In genomic region chr4:19309365-19309764, GRCh38 we compare ENCODE assay signal across 13 cellular contexts.
DNase-seq lines count a peak whose midpoint lies in the region; ATAC-seq, FAIRE-seq and TF ChIP-seq lines count a peak whose summit lies in the region.
"Had no signal": no experiment of that assay in that cellular context is flagged by ENCODE, and none has a peak within 500 bp of the region (broad histone marks: within the 10 kb centered on the region; RNA-seq: fewer than 3 reads in every experiment).

No MANE protein-coding gene starts in this region.

- POLR2A ChIA-PET in CD8-positive, alpha-beta T cell (lab: Charles Lee), result no interaction called here

- no peak overlapping the region for H3K27ac ChIP-seq in OCI-LY1 (ENCODE audit: low read depth, low read length, poor library complexity, severe bottlenecking)
- no peak overlapping the region for H3K27ac ChIP-seq in small intestine (ENCODE audit: low read depth in 1 of 2, low read length in 1 of 2)
- H3K27ac ChIP-seq in CD8-positive, alpha-beta T cell (ENCODE audit: low read depth, low read length), result no peak overlapping the region
- H3K27ac ChIP-seq: SJCRH30, thoracic aorta had no signal

- no peak for ATAC-seq in CD8-positive, alpha-beta T cell
- ATAC-seq: K562 had no signal

- no peaks in the 10 kb centered on the region for H3K9me2 ChIP-seq in OCI-LY1 (ENCODE audit: low read depth, low read length)

- H3F3A ChIP-seq in OCI-LY1 (ENCODE audit: insufficient read depth, low read length), result no peaks in the 10 kb centered on the region

- CTCF ChIA-PET in Calu3 (lab: Charles Lee), result interaction anchor here (0.6 kb wide), 1 partner anchor 939 kb away, joined by 3 read pairs; no protein-coding TSS in a partner anchor
- CTCF ChIA-PET in CD8-positive, alpha-beta T cell (lab: Charles Lee), result no interaction called here

- H3K4me1 Mint-ChIP-seq in Calu3 (ENCODE audit: low read depth, unreplicated experiment), result no peaks in the 10 kb centered on the region
- no peaks in the 10 kb centered on the region for H3K4me1 Mint-ChIP-seq in CD8-positive, alpha-beta T cell (ENCODE audit: low read depth)
- H3K4me1 Mint-ChIP-seq: CD14-positive monocyte had no signal

- H2AFZ ChIP-seq in OCI-LY1 (ENCODE audit: low read length), result no peak overlapping the region

- H3K4me3 ChIP-seq in OCI-LY1 (ENCODE audit: low read depth, low read length, poor library complexity, severe bottlenecking) (no peak overlapping the region), epithelial cell of proximal tubule (ENCODE audit: low read depth, low read length) (no peak overlapping the region), small intestine (ENCODE audit: low read depth in 1 of 2, low read length in 2 of 2) (no peak overlapping the region)
- H3K4me3 ChIP-seq in CD8-positive, alpha-beta T cell (ENCODE audit: low read depth, low read length), result no peak overlapping the region
- H3K4me3 ChIP-seq: K562, SJCRH30, thoracic aorta had no signal

- H3K79me2 ChIP-seq in OCI-LY1 (ENCODE audit: insufficient read depth, low read length), result no peaks in the 10 kb centered on the region

- WGBS in small intestine, 3 donors, result 54 to 84% (median 67%) methylated on average over 2 of the region's 2 CpGs

- DNase-seq in NCI-H446 treated with DMSO at 0.1 percent for 48 hours (lab: John Stamatoyannopoulos, UW) (peak; percentile 2), NCI-H446 (lab: John Stamatoyannopoulos, UW) (no peak), epithelial cell of proximal tubule (ENCODE audit: low read depth) (peak; percentile 12), renal cortical epithelial cell (ENCODE audit: low read depth) (peak; percentile 67), small intestine (no peak), Calu3 (no peak)
- DNase-seq in CD8-positive, alpha-beta T cell, result no peak

- H3K9me3 ChIP-seq in OCI-LY1 (ENCODE audit: low read length) (no peaks in the 10 kb centered on the region), small intestine (ENCODE audit: control insufficient read depth, low read depth) (no peaks in the 10 kb centered on the region)
- H3K9me3 ChIP-seq in CD8-positive, alpha-beta T cell (ENCODE audit: low read length), result no peaks in the 10 kb centered on the region
- H3K9me3 ChIP-seq: SJCRH30, thoracic aorta had no signal

- intact Hi-C loops in Calu3 (cut with micrococcal nuclease; ENCODE audit: unreplicated experiment), result loop anchor here (2.0 kb wide), 1 partner anchor 939 kb away; no protein-coding TSS in a partner anchor
- intact Hi-C loops in CD8-positive, alpha-beta T cell (cut with DNase I, micrococcal nuclease), result no loop called here

- peaks cover 7% of the 10 kb centered on the region for H3K9me3 Mint-ChIP-seq in Calu3 (ENCODE audit: low read depth, unreplicated experiment)
- H3K9me3 Mint-ChIP-seq in CD8-positive, alpha-beta T cell, result peaks cover 9% of the 10 kb centered on the region

- no peak overlapping the region for H3K4me2 ChIP-seq in OCI-LY1 (ENCODE audit: low read length)

- BruUV-seq in Calu3 (replicated peaks; lab: Mats Ljungman, UMichigan), result no TSS peak

- H3K27me3 ChIP-seq in OCI-LY1 (ENCODE audit: insufficient read depth, low read length) (no peaks in the 10 kb centered on the region), small intestine (ENCODE audit: control insufficient read depth in 2 of 2, insufficient read depth in 2 of 2, low read length in 2 of 2) (no peaks in the 10 kb centered on the region)
- H3K27me3 ChIP-seq in CD8-positive, alpha-beta T cell (ENCODE audit: insufficient read depth, low read length), result no peaks in the 10 kb centered on the region
- H3K27me3 ChIP-seq: SJCRH30 had no signal

- no peaks in the 10 kb centered on the region for H3K36me3 Mint-ChIP-seq in Calu3 (ENCODE audit: insufficient read depth, unreplicated experiment)
- no peaks in the 10 kb centered on the region for H3K36me3 Mint-ChIP-seq in CD8-positive, alpha-beta T cell
- H3K36me3 Mint-ChIP-seq: CD14-positive monocyte had no signal

- H3K9ac ChIP-seq in OCI-LY1 (ENCODE audit: low read length), result no peak overlapping the region

- H3K27ac Mint-ChIP-seq in Calu3 (ENCODE audit: unreplicated experiment), result no peak overlapping the region
- no peak overlapping the region for H3K27ac Mint-ChIP-seq in CD8-positive, alpha-beta T cell
- H3K27ac Mint-ChIP-seq: CD14-positive monocyte had no signal

- no peak for FAIRE-seq in small intestine (lab: Jason Lieb, UNC)
- FAIRE-seq: islet of Langerhans, K562 had no signal

- TF ChIP-seq CTCF in OCI-LY1 (IDR thresholded peaks at IDR 0.05; ENCODE audit: low read length) (0 out of 2 replicates have a peak, but pooled peaks have one; percentile 12), epithelial cell of proximal tubule (conservative IDR thresholded peaks at IDR 0.05; ENCODE audit: low read depth, low read length) (peak; percentile 64), Calu3 (IDR thresholded peaks at IDR 0.05; ENCODE audit: unreplicated experiment) (no peak)
- no peak for TF ChIP-seq CTCF in CD8-positive, alpha-beta T cell (IDR thresholded peaks at IDR 0.05)

- H4K20me1 ChIP-seq in OCI-LY1 (ENCODE audit: insufficient read depth, low read length), result no peaks in the 10 kb centered on the region

- H3K4me3 Mint-ChIP-seq in Calu3 (ENCODE audit: low read depth, unreplicated experiment), result no peak overlapping the region
- H3K4me3 Mint-ChIP-seq in CD8-positive, alpha-beta T cell, result no peak overlapping the region
- H3K4me3 Mint-ChIP-seq: CD14-positive monocyte had no signal

- H3K27me3 Mint-ChIP-seq in Calu3 (ENCODE audit: unreplicated experiment), result no peaks in the 10 kb centered on the region
- no peaks in the 10 kb centered on the region for H3K27me3 Mint-ChIP-seq in CD8-positive, alpha-beta T cell (ENCODE audit: low read depth)

- H3K36me3 ChIP-seq in OCI-LY1 (ENCODE audit: insufficient read depth, low read length) (no peaks in the 10 kb centered on the region), small intestine (ENCODE audit: control insufficient read depth in 2 of 2, insufficient read depth in 2 of 2, low read length in 2 of 2) (no peaks in the 10 kb centered on the region)
- H3K36me3 ChIP-seq in CD8-positive, alpha-beta T cell (ENCODE audit: insufficient read depth, low read length), result no peaks in the 10 kb centered on the region
- H3K36me3 ChIP-seq: SJCRH30, thoracic aorta had no signal

- H3K4me1 ChIP-seq in OCI-LY1 (ENCODE audit: insufficient read depth, low read length, severe bottlenecking), result no peaks in the 10 kb centered on the region
- H3K4me1 ChIP-seq in small intestine (ENCODE audit: control insufficient read depth in 2 of 2, insufficient read depth in 1 of 2, low read depth in 1 of 2, low read length in 1 of 2), result no peaks in the 10 kb centered on the region
- no peaks in the 10 kb centered on the region for H3K4me1 ChIP-seq in CD8-positive, alpha-beta T cell (ENCODE audit: insufficient read depth, low read length)
- H3K4me1 ChIP-seq: SJCRH30 had no signal

Comparison
In these comparisons a context has a peak if more than half of its experiments do, and no peak if none do; other contexts are left out.
1. DNase-seq: peak in NCI-H446 treated with DMSO at 0.1 percent for 48 hours (single experiment), epithelial cell of proximal tubule (single experiment) and renal cortical epithelial cell (single experiment); none in NCI-H446 (0 of 2), small intestine (single experiment), Calu3 (single experiment) and CD8-positive, alpha-beta T cell (0 of 7).
2. CTCF ChIP-seq: peak in OCI-LY1 (single experiment) and epithelial cell of proximal tubule (single experiment); none in Calu3 (single experiment) and CD8-positive, alpha-beta T cell (single experiment).